ENCODE assay signal across 29 cellular contexts in genomic region chr11:49151211-49151610, GRCh38.
"Had no signal": no experiment of that assay in that cellular context is flagged by ENCODE, and none has a peak within 500 bp of the region (broad histone marks: within the 10 kb centered on the region; RNA-seq: fewer than 3 reads in every experiment).

No MANE protein-coding gene starts in this region.

- H3K27ac Mint-ChIP-seq: stimulated activated effector memory CD8-positive, alpha-beta T cell treated with anti-CD3 and anti-CD28 coated beads, Interleukin-12 subunit alpha, Interleukin-12 subunit beta, amount 100 ng/mL, for 72 hours; stimulated activated memory B cell treated with anti-CD40 and anti-IgM and Interleukin-4, amounts not matched to agents 10 μg/mL and 1 μg/mL and 100 μg/mL, for 72 hours; stimulated activated naive B cell treated with anti-CD40 and anti-IgM and Interleukin-4, amounts not matched to agents 10 μg/mL and 1 μg/mL and 100 μg/mL, for 72 hours; stimulated activated naive CD8-positive, alpha-beta T cell treated with anti-CD3 and anti-CD28 coated beads, Interleukin-15, amount 100 ng/mL, for 72 hours; stimulated activated naive CD8-positive, alpha-beta T cell treated with anti-CD3 and anti-CD28 coated beads, Interleukin-15, Interleukin-2, amounts not matched to agents 100 ng/mL and 50 ng/mL, for 24 hours; type B pancreatic cell had no signal

- FAIRE-seq: urothelium cell line had no signal

- H3K9me3 Mint-ChIP-seq: stimulated activated memory B cell treated with anti-CD40 and anti-IgM and Interleukin-4, amounts not matched to agents 10 μg/mL and 1 μg/mL and 100 μg/mL, for 72 hours; stimulated activated naive B cell treated with anti-CD40 and anti-IgM and Interleukin-4, amounts not matched to agents 10 μg/mL and 1 μg/mL and 100 μg/mL, for 72 hours; stimulated activated naive CD8-positive, alpha-beta T cell treated with anti-CD3 and anti-CD28 coated beads, Interleukin-15, amount 100 ng/mL, for 72 hours; stimulated activated naive CD8-positive, alpha-beta T cell treated with anti-CD3 and anti-CD28 coated beads, Interleukin-15, Interleukin-2, amounts not matched to agents 100 ng/mL and 50 ng/mL, for 24 hours; type B pancreatic cell had no signal

- H3K36me3 ChIP-seq: stomach, suprapubic skin, thoracic aorta, thyroid gland, tibial artery, tibial nerve, transverse colon, upper lobe of left lung, upper lobe of right lung, uterus, vagina had no signal

- H3K4me3 Mint-ChIP-seq: stimulated activated effector memory CD8-positive, alpha-beta T cell treated with anti-CD3 and anti-CD28 coated beads, Interleukin-12 subunit alpha, Interleukin-12 subunit beta, amount 100 ng/mL, for 72 hours; stimulated activated memory B cell treated with anti-CD40 and anti-IgM and Interleukin-4, amounts not matched to agents 10 μg/mL and 1 μg/mL and 100 μg/mL, for 72 hours; stimulated activated naive B cell treated with anti-CD40 and anti-IgM and Interleukin-4, amounts not matched to agents 10 μg/mL and 1 μg/mL and 100 μg/mL, for 72 hours; stimulated activated naive CD8-positive, alpha-beta T cell treated with anti-CD3 and anti-CD28 coated beads, Interleukin-15, amount 100 ng/mL, for 72 hours; stimulated activated naive CD8-positive, alpha-beta T cell treated with anti-CD3 and anti-CD28 coated beads, Interleukin-15, Interleukin-2, amounts not matched to agents 100 ng/mL and 50 ng/mL, for 24 hours; type B pancreatic cell had no signal

- H3K4me3 ChIP-seq: stomach, suprapubic skin, testis, thoracic aorta, thyroid gland, tibial artery, tibial nerve, transverse colon, upper lobe of left lung, upper lobe of right lung, uterus, vagina had no signal

- H3K27me3 ChIP-seq: stomach, suprapubic skin, testis, thyroid gland, tibial artery, tibial nerve, transverse colon, upper lobe of left lung, upper lobe of right lung, uterus, vagina had no signal

- H3K27ac ChIP-seq: stomach, suprapubic skin, testis, thoracic aorta, thyroid gland, tibial artery, tibial nerve, transverse colon, upper lobe of left lung, upper lobe of right lung, uterus, vagina had no signal

- H3K27me3 Mint-ChIP-seq: stimulated activated memory B cell treated with anti-CD40 and anti-IgM and Interleukin-4, amounts not matched to agents 10 μg/mL and 1 μg/mL and 100 μg/mL, for 72 hours; stimulated activated naive B cell treated with anti-CD40 and anti-IgM and Interleukin-4, amounts not matched to agents 10 μg/mL and 1 μg/mL and 100 μg/mL, for 72 hours; stimulated activated naive CD8-positive, alpha-beta T cell treated with anti-CD3 and anti-CD28 coated beads, Interleukin-15, amount 100 ng/mL, for 72 hours; stimulated activated naive CD8-positive, alpha-beta T cell treated with anti-CD3 and anti-CD28 coated beads, Interleukin-15, Interleukin-2, amounts not matched to agents 100 ng/mL and 50 ng/mL, for 24 hours; type B pancreatic cell had no signal

- H3K36me3 Mint-ChIP-seq: stimulated activated effector memory CD8-positive, alpha-beta T cell treated with anti-CD3 and anti-CD28 coated beads, Interleukin-12 subunit alpha, Interleukin-12 subunit beta, amount 100 ng/mL, for 72 hours; stimulated activated memory B cell treated with anti-CD40 and anti-IgM and Interleukin-4, amounts not matched to agents 10 μg/mL and 1 μg/mL and 100 μg/mL, for 72 hours; stimulated activated naive B cell treated with anti-CD40 and anti-IgM and Interleukin-4, amounts not matched to agents 10 μg/mL and 1 μg/mL and 100 μg/mL, for 72 hours; type B pancreatic cell had no signal

- H3K4me1 Mint-ChIP-seq: stimulated activated effector memory CD8-positive, alpha-beta T cell treated with anti-CD3 and anti-CD28 coated beads, Interleukin-12 subunit alpha, Interleukin-12 subunit beta, amount 100 ng/mL, for 72 hours; stimulated activated memory B cell treated with anti-CD40 and anti-IgM and Interleukin-4, amounts not matched to agents 10 μg/mL and 1 μg/mL and 100 μg/mL, for 72 hours; stimulated activated naive B cell treated with anti-CD40 and anti-IgM and Interleukin-4, amounts not matched to agents 10 μg/mL and 1 μg/mL and 100 μg/mL, for 72 hours; stimulated activated naive CD8-positive, alpha-beta T cell treated with anti-CD3 and anti-CD28 coated beads, Interleukin-15, amount 100 ng/mL, for 72 hours had no signal

- DNase-seq: stimulated activated CD4-positive, alpha-beta T cell treated with anti-CD3 and anti-CD28 coated beads, Interleukin-2, amount 100 ng/mL, for 48 hours; stimulated activated CD4-positive, alpha-beta T cell treated with anti-CD3 and anti-CD28 coated beads, Interleukin-4, amount 100 ng/mL, for 1 hour; stimulated activated CD4-positive, alpha-beta T cell treated with anti-CD3 and anti-CD28 coated beads, Interleukin-4, amount 100 ng/mL, for 24 hours; stimulated activated CD4-positive, alpha-beta T cell treated with anti-CD3 and anti-CD28 coated beads, Interleukin-4, amount 100 ng/mL, for 4 hours; stimulated activated CD8-positive, alpha-beta memory T cell treated with anti-CD3 and anti-CD28 coated beads, Interleukin-4, amount 100 ng/mL, for 48 hours; stimulated activated naive B cell treated with anti-CD40 and anti-IgM and Interleukin-4, amounts not matched to agents 10 μg/mL and 1 μg/mL and 100 μg/mL, for 72 hours; stimulated activated naive CD4-positive, alpha-beta T cell; stimulated activated naive CD4-positive, alpha-beta T cell treated with Interleukin-2 at 50 U/mL for 16 hours; stimulated activated naive CD8-positive, alpha-beta T cell treated with anti-CD3 and anti-CD28 coated beads, Interleukin-15, amount 100 ng/mL, for 72 hours; stimulated activated naive CD8-positive, alpha-beta T cell treated with anti-CD3 and anti-CD28 coated beads, Interleukin-15, Interleukin-2, amounts not matched to agents 100 U/mL and 50 U/mL, for 24 hours; stomach; substantia nigra; testis; thyroid gland; tibial artery; transverse colon; trophoblast cell; upper lobe of right lung; uterus had no signal
